In genomic region chr10:70381491-70382421, GRCh38 we compare ENCODE assay signal across 8 cellular contexts. TPM values are rescaled to one million over a fixed set of nuclear protein-coding genes. Genes with fewer than 3 reads are reported as not detected.
DNase-seq lines count a peak whose midpoint lies in the region; ATAC-seq and TF ChIP-seq lines count a peak whose summit lies in the region.

No MANE protein-coding gene starts in this region.

- H3K9ac ChIP-seq in liver (ENCODE audit: low read depth in 1 of 2, low read length in 2 of 2) = peak overlapping the region in 1 of 2 donors; percentile 61

- peaks cover 25% of the 10 kb centered on the region for H3K79me2 ChIP-seq in DOHH2 (ENCODE audit: control insufficient read depth, low read length)

- peak; percentile 39 for ATAC-seq in GM21515 (IDR thresholded peaks at IDR 0.05; ENCODE audit: unreplicated experiment)

- peak overlapping the region; percentile 75 for H3K4me2 ChIP-seq in DOHH2 (ENCODE audit: low read length)

- intact Hi-C loops in dendritic cell treated with granulocyte-macrophage colony-stimulating factor and Interleukin-4, amounts not matched to agents 40 ng/mL and 50 ng/mL, for 4 days (cut with micrococcal nuclease) = loop anchor here (1.0 to 5.0 kb wide), 2 partner anchors 23 to 209 kb away; partner anchors contain the start of genes EIF4EBP2 and SAR1A

- peaks cover 3% of the 10 kb centered on the region; the same call in 1 of the 2 replicates for H3K9me3 ChIP-seq in DOHH2 (ENCODE audit: control insufficient read depth, insufficient read depth, low read length)
- peaks cover 0 to 3% (median 1%) of the 10 kb centered on the region in 4 donors for H3K9me3 ChIP-seq in liver (ENCODE audit: control insufficient read depth in 4 of 4, low read length in 3 of 4)

- H4K20me1 ChIP-seq in DOHH2 (ENCODE audit: control insufficient read depth, insufficient read depth, low read depth, low read length) = no peaks in the 10 kb centered on the region

- H3K4me1 ChIP-seq in DOHH2 (ENCODE audit: control insufficient read depth, low read length) (peaks cover 19% of the 10 kb centered on the region), liver (ENCODE audit: control insufficient read depth in 4 of 4, insufficient read depth in 4 of 4, low read length in 3 of 4) (peaks cover 0 to 17% (median 12%) of the 10 kb centered on the region in 4 donors)

- peak in 1 of 2 donors; percentile 7 for TF ChIP-seq RAD21 in liver (IDR thresholded peaks at IDR 0.05)

- peak overlapping the region; percentile 82 for H3K4me3 ChIP-seq in DOHH2 (ENCODE audit: low read length)
- peak overlapping the region; percentile 67 to 86 (median 84) for H3K4me3 ChIP-seq in liver (ENCODE audit: low read depth in 1 of 3, low read length in 3 of 3)

- H3F3A ChIP-seq in DOHH2 (ENCODE audit: control insufficient read depth, insufficient read depth) = no peaks in the 10 kb centered on the region

- H3K36me3 Mint-ChIP-seq in dendritic cell treated with granulocyte-macrophage colony-stimulating factor and Interleukin-4, amounts not matched to agents 40 ng/mL and 50 ng/mL, for 4 days (ENCODE audit: low read depth) = peaks cover 6% of the 10 kb centered on the region

- peak overlapping the region; percentile 80 for H3K4me3 Mint-ChIP-seq in dendritic cell treated with granulocyte-macrophage colony-stimulating factor and Interleukin-4, amounts not matched to agents 40 ng/mL and 50 ng/mL, for 4 days

- peaks cover 32% of the 10 kb centered on the region for H3K27me3 Mint-ChIP-seq in dendritic cell treated with granulocyte-macrophage colony-stimulating factor and Interleukin-4, amounts not matched to agents 40 ng/mL and 50 ng/mL, for 4 days

- H3K27ac ChIP-seq in DOHH2 (ENCODE audit: low read depth, low read length) (peak overlapping the region; percentile 11; the same call in 1 of the 2 replicates), liver (ENCODE audit: low read depth in 1 of 2, low read length in 2 of 2) (no peak overlapping the region)

- H3K9me2 ChIP-seq in DOHH2 (replicated peaks; ENCODE audit: control insufficient read depth, low read length) = no peaks in the 10 kb centered on the region

- H3K36me3 ChIP-seq in DOHH2 (ENCODE audit: control insufficient read depth, low read length) (no peaks in the 10 kb centered on the region), liver (ENCODE audit: control insufficient read depth in 4 of 4, insufficient read depth in 3 of 4, low read depth in 1 of 4, low read length in 3 of 4) (no peaks in the 10 kb centered on the region)

- H3K4me1 Mint-ChIP-seq in dendritic cell treated with granulocyte-macrophage colony-stimulating factor and Interleukin-4, amounts not matched to agents 40 ng/mL and 50 ng/mL, for 4 days (ENCODE audit: low read depth) = peaks cover 17% of the 10 kb centered on the region

- DNase-seq in HuH-7.5 (ENCODE audit: low spot score) = peak; percentile 45
- peak in 3 of 5 experiments; percentile 9 to 63 (median 12) for DNase-seq in T-helper 2 cell
- peak; percentile 12 to 13 for DNase-seq in stimulated activated CD8-positive, alpha-beta memory T cell treated with anti-CD3 and anti-CD28 coated beads, Interleukin-15, amount 100 ng/mL, for 48 hours (ENCODE audit: low read depth in 2 of 2)
- DNase-seq in GDM1 (lab: John Stamatoyannopoulos, UW) = no peak

- peak overlapping the region; percentile 73 for H3K27ac Mint-ChIP-seq in dendritic cell treated with granulocyte-macrophage colony-stimulating factor and Interleukin-4, amounts not matched to agents 40 ng/mL and 50 ng/mL, for 4 days

- 4% methylated on average over 61 of the region's 61 CpGs for WGBS in liver

- H3K27me3 ChIP-seq in DOHH2 (ENCODE audit: control insufficient read depth, low read length) = no peaks in the 10 kb centered on the region
- no peaks in the 10 kb centered on the region for H3K27me3 ChIP-seq in liver (ENCODE audit: control insufficient read depth in 4 of 4, insufficient read depth in 4 of 4, low read length in 3 of 4)

- peak; percentile 8 for TF ChIP-seq CTCF in DOHH2 (IDR thresholded peaks at IDR 0.05; ENCODE audit: low read depth, low read length, poor library complexity, severe bottlenecking)
- no peak for TF ChIP-seq CTCF in liver (IDR thresholded peaks at IDR 0.05; ENCODE audit: low read depth, low read length, missing input control)

- H3K9me3 Mint-ChIP-seq in dendritic cell treated with granulocyte-macrophage colony-stimulating factor and Interleukin-4, amounts not matched to agents 40 ng/mL and 50 ng/mL, for 4 days = no peaks in the 10 kb centered on the region

TF ChIP-seq in liver, 16 proteins besides CTCF, POLR2A, EP300 and RAD21:
- TF ChIP-seq REST (IDR thresholded peaks at IDR 0.05) = no peak
- TF ChIP-seq GABPA (IDR thresholded peaks at IDR 0.05 in 1 of 2, conservative IDR thresholded peaks at IDR 0.05 in 1 of 2) = no peak
- TF ChIP-seq SP1 (IDR thresholded peaks at IDR 0.05) = no peak
- no peak for TF ChIP-seq JUND (IDR thresholded peaks at IDR 0.05)
- no peak for TF ChIP-seq EGR1 (IDR thresholded peaks at IDR 0.05; ENCODE audit: low read depth in 2 of 2)
- TF ChIP-seq NR2F2 (IDR thresholded peaks at IDR 0.05) = no peak
- peak; percentile 24 for TF ChIP-seq YY1 (IDR thresholded peaks at IDR 0.05)
- TF ChIP-seq HNF4A (conservative IDR thresholded peaks at IDR 0.05) = no peak

RNA-seq across cellular contexts. Expression of gene LRRC20, which starts 0.7 kb away (rescaled TPM):
- 10 to 100 TPM in 1 of 2 donors, 1 to 10 TPM in 1; 9.3 to 13.4 TPM for total RNA-seq in liver
- polyA plus RNA-seq in liver = 10 to 100 TPM in 1 of 2 donors, 1 to 10 TPM in 1; 8.0 to 15.5 TPM

RNA-seq across cellular contexts. Expression of gene EIF4EBP2, which starts 22.2 kb away (rescaled TPM):
- 10 to 100 TPM; 38.3 to 70.0 TPM for total RNA-seq in liver
- polyA plus RNA-seq in liver = 10 to 100 TPM; 25.7 to 27.7 TPM

RNA-seq across cellular contexts. Expression of gene NODAL, which starts 59.7 kb away (rescaled TPM):
- not detected for total RNA-seq in liver
- not detected for polyA plus RNA-seq in liver
